19 cellular contexts compared by ENCODE assay signal in genomic region chr9:127106493-127106855, GRCh38. TPM values are rescaled to one million over a fixed set of nuclear protein-coding genes. Genes with fewer than 3 reads are reported as not detected.
"Had no signal": no experiment of that assay in that cellular context is flagged by ENCODE, and none has a peak within 500 bp of the region (broad histone marks: within the 10 kb centered on the region; RNA-seq: fewer than 3 reads in every experiment).

No MANE protein-coding gene starts in this region.

- H3K4me3 ChIP-seq: esophagus squamous epithelium, left lung, stomach, thyroid gland had no signal

- H3K9me3 ChIP-seq: esophagus squamous epithelium, left lung, stomach, thyroid gland had no signal

- H3K4me1 ChIP-seq: thyroid gland had no signal

- H3K27ac Mint-ChIP-seq: activated CD8-positive, alpha-beta T cell treated with anti-CD3 and anti-CD28 coated beads for 36 hours; activated naive CD4-positive, alpha-beta T cell treated with anti-CD3 and anti-CD28 coated beads for 36 hours; activated T-cell treated with anti-CD3 and anti-CD28 coated beads, Interleukin-2, amount 50 U/mL, for 24 hours; dendritic cell treated with granulocyte-macrophage colony-stimulating factor and Interleukin-4, amounts not matched to agents 40 ng/mL and 50 ng/mL, for 4 days; naive B cell; progenitor cell of endocrine pancreas; stimulated activated effector memory CD8-positive, alpha-beta T cell treated with anti-CD3 and anti-CD28 coated beads, Interleukin-12 subunit alpha, Interleukin-12 subunit beta, amount 100 ng/mL, for 72 hours; T-cell had no signal

- H3K27ac ChIP-seq: left lung, thyroid gland had no signal

- H3K36me3 Mint-ChIP-seq: stimulated activated effector memory CD8-positive, alpha-beta T cell treated with anti-CD3 and anti-CD28 coated beads, Interleukin-12 subunit alpha, Interleukin-12 subunit beta, amount 100 ng/mL, for 72 hours had no signal

- H3K4me1 Mint-ChIP-seq: stimulated activated effector memory CD8-positive, alpha-beta T cell treated with anti-CD3 and anti-CD28 coated beads, Interleukin-12 subunit alpha, Interleukin-12 subunit beta, amount 100 ng/mL, for 72 hours; T-cell had no signal

- H3K27me3 Mint-ChIP-seq: activated CD8-positive, alpha-beta T cell treated with anti-CD3 and anti-CD28 coated beads for 36 hours; activated T-cell treated with anti-CD3 and anti-CD28 coated beads, Interleukin-2, amount 50 U/mL, for 24 hours; naive B cell; progenitor cell of endocrine pancreas had no signal

- H3K9me3 Mint-ChIP-seq: activated CD8-positive, alpha-beta T cell treated with anti-CD3 and anti-CD28 coated beads for 36 hours; activated naive CD4-positive, alpha-beta T cell treated with anti-CD3 and anti-CD28 coated beads for 36 hours; activated T-cell treated with anti-CD3 and anti-CD28 coated beads, Interleukin-2, amount 50 U/mL, for 24 hours; dendritic cell treated with granulocyte-macrophage colony-stimulating factor and Interleukin-4, amounts not matched to agents 40 ng/mL and 50 ng/mL, for 4 days; naive B cell; neural crest cell; stimulated activated effector memory CD8-positive, alpha-beta T cell treated with anti-CD3 and anti-CD28 coated beads, Interleukin-12 subunit alpha, Interleukin-12 subunit beta, amount 100 ng/mL, for 72 hours; T-cell had no signal

- ATAC-seq: activated CD8-positive, alpha-beta T cell treated with anti-CD3 and anti-CD28 coated beads for 36 hours; left lung; stimulated activated effector memory CD8-positive, alpha-beta T cell treated with anti-CD3 and anti-CD28 coated beads, Interleukin-12 subunit alpha, Interleukin-12 subunit beta, amount 100 ng/mL, for 72 hours; T-cell had no signal

- DNase-seq: activated CD4-positive, alpha-beta T cell treated with anti-CD3 and anti-CD28 coated beads for 48 hours; activated CD4-positive, CD25-positive, alpha-beta regulatory T cell; activated CD8-positive, alpha-beta T cell treated with anti-CD3 and anti-CD28 coated beads for 36 hours; activated naive CD4-positive, alpha-beta T cell treated with anti-CD3 and anti-CD28 coated beads for 36 hours; activated T-cell treated with anti-CD3 and anti-CD28 coated beads, Interleukin-2, amount 50 U/mL, for 24 hours; aorta; effector memory CD4-positive, alpha-beta T cell; esophagus squamous epithelium; hippocampal formation; left lung; naive B cell; stimulated activated CD4-positive, alpha-beta T cell treated with anti-CD3 and anti-CD28 coated beads, Interleukin-4, amount 100 ng/mL, for 24 hours; stomach; T-cell; thyroid gland had no signal

- H3K4me3 Mint-ChIP-seq: activated CD8-positive, alpha-beta T cell treated with anti-CD3 and anti-CD28 coated beads for 36 hours; activated naive CD4-positive, alpha-beta T cell treated with anti-CD3 and anti-CD28 coated beads for 36 hours; activated T-cell treated with anti-CD3 and anti-CD28 coated beads, Interleukin-2, amount 50 U/mL, for 24 hours; dendritic cell treated with granulocyte-macrophage colony-stimulating factor and Interleukin-4, amounts not matched to agents 40 ng/mL and 50 ng/mL, for 4 days; naive B cell; neural crest cell; stimulated activated effector memory CD8-positive, alpha-beta T cell treated with anti-CD3 and anti-CD28 coated beads, Interleukin-12 subunit alpha, Interleukin-12 subunit beta, amount 100 ng/mL, for 72 hours; T-cell had no signal

- H3K27me3 ChIP-seq: esophagus squamous epithelium, left lung, stomach, thyroid gland had no signal

- H3K36me3 ChIP-seq: left lung had no signal

RNA-seq across cellular contexts. Expression of gene ANGPTL2, which starts 16.0 kb away (rescaled TPM):
- total RNA-seq: activated CD8-positive, alpha-beta T cell treated with anti-CD3 and anti-CD28 coated beads for 36 hours; activated naive CD4-positive, alpha-beta T cell treated with anti-CD3 and anti-CD28 coated beads for 36 hours had no signal
